In genomic region chr1:154418898-154419619, GRCh38 we compare ENCODE assay signal across 8 cellular contexts. TPM values are rescaled to one million over a fixed set of nuclear protein-coding genes. Genes with fewer than 3 reads are reported as not detected.
DNase-seq lines count a peak whose midpoint lies in the region; ATAC-seq and TF ChIP-seq lines count a peak whose summit lies in the region.

No MANE protein-coding gene starts in this region.

- H3K4me1 ChIP-seq in body of pancreas (peaks cover 71% of the 10 kb centered on the region), testis (peaks cover 44% of the 10 kb centered on the region)

- DNase-seq in T-helper 2 cell treated with Interferon-gamma antibody and Interleukin-4, amounts not matched to agents 5 μg/mL and 100 μg/mL, for 36 hours (ENCODE audit: low spot score), result no peak
- DNase-seq in T-helper 2 cell (no peak), body of pancreas (peak in 1 of 4 donors; percentile 33), memory B cell (ENCODE audit: low spot score in 2 of 2) (no peak), testis (no peak), ureter (ENCODE audit: low spot score) (no peak), A172 (ENCODE audit: low spot score) (no peak)

- TF ChIP-seq CTCF in body of pancreas (IDR thresholded peaks at IDR 0.05) (no peak), testis (IDR thresholded peaks at IDR 0.05) (no peak)

- 21% methylated on average over 5 of the region's 5 CpGs for WGBS in body of pancreas, 2 donors
- 54 to 56% methylated on average over 4 to 5 of the region's 5 CpGs for WGBS in testis, 2 donors

- H3K9me3 ChIP-seq in body of pancreas (no peaks in the 10 kb centered on the region), testis (no peaks in the 10 kb centered on the region)

- ATAC-seq in body of pancreas (peak; percentile 5), memory B cell (ENCODE audit: low read depth) (no peak), HG03521 (IDR thresholded peaks at IDR 0.05; ENCODE audit: unreplicated experiment) (no peak)

- H3K4me1 Mint-ChIP-seq in T-helper 2 cell treated with Interferon-gamma antibody and Interleukin-4, amounts not matched to agents 5 μg/mL and 100 μg/mL, for 36 hours (ENCODE audit: low read depth), result peaks cover 23% of the 10 kb centered on the region
- peaks cover 24% of the 10 kb centered on the region for H3K4me1 Mint-ChIP-seq in memory B cell

- H3K4me3 ChIP-seq in body of pancreas (no peak overlapping the region), testis (no peak overlapping the region)

- intact Hi-C loops in body of pancreas (cut with DNase I), result no loop called here
- intact Hi-C loops in testis (cut with DNase I; ENCODE audit: low total_unique reads), result no loop called here

- H3K36me3 Mint-ChIP-seq in T-helper 2 cell treated with Interferon-gamma antibody and Interleukin-4, amounts not matched to agents 5 μg/mL and 100 μg/mL, for 36 hours (ENCODE audit: low read depth), result no peaks in the 10 kb centered on the region
- no peaks in the 10 kb centered on the region for H3K36me3 Mint-ChIP-seq in memory B cell

- no peaks in the 10 kb centered on the region for H3K27me3 Mint-ChIP-seq in T-helper 2 cell treated with Interferon-gamma antibody and Interleukin-4, amounts not matched to agents 5 μg/mL and 100 μg/mL, for 36 hours (ENCODE audit: low read depth)
- H3K27me3 Mint-ChIP-seq in memory B cell, result no peaks in the 10 kb centered on the region

- peak overlapping the region; percentile 57 for H3K27ac Mint-ChIP-seq in T-helper 2 cell treated with Interferon-gamma antibody and Interleukin-4, amounts not matched to agents 5 μg/mL and 100 μg/mL, for 36 hours
- H3K27ac Mint-ChIP-seq in memory B cell, result peak overlapping the region; percentile 75

- TF ChIP-seq POLR2A in body of pancreas (IDR thresholded peaks at IDR 0.05) (no peak), testis (IDR thresholded peaks at IDR 0.05) (no peak)

- H3K9me3 Mint-ChIP-seq in T-helper 2 cell treated with Interferon-gamma antibody and Interleukin-4, amounts not matched to agents 5 μg/mL and 100 μg/mL, for 36 hours, result no peaks in the 10 kb centered on the region
- no peaks in the 10 kb centered on the region for H3K9me3 Mint-ChIP-seq in memory B cell

- peak overlapping the region; percentile 55 for H3K4me3 Mint-ChIP-seq in T-helper 2 cell treated with Interferon-gamma antibody and Interleukin-4, amounts not matched to agents 5 μg/mL and 100 μg/mL, for 36 hours
- H3K4me3 Mint-ChIP-seq in memory B cell, result no peak overlapping the region

- H3K27me3 ChIP-seq in body of pancreas, result no peaks in the 10 kb centered on the region
- no peaks in the 10 kb centered on the region for H3K27me3 ChIP-seq in testis

- H3K27ac ChIP-seq in body of pancreas (peak overlapping the region; percentile 95 to 99 (median 96)), testis (peak overlapping the region; percentile 61 to 74)

- H3K36me3 ChIP-seq in body of pancreas (replicated peaks in 1 of 2; ENCODE audit: insufficient read depth in 1 of 2, low read depth in 2 of 2) (no peaks in the 10 kb centered on the region), testis (ENCODE audit: low read depth, missing control alignments) (no peaks in the 10 kb centered on the region)

RNA-seq across cellular contexts. Expression of gene IL6R, which starts 13.9 kb away (rescaled TPM):
- total RNA-seq in body of pancreas (10 to 100 TPM in 1 of 2 donors, 1 to 10 TPM in 1; 5.9 to 13.5 TPM), testis (10 to 100 TPM; 25.0 to 29.7 TPM), ureter (12.5 TPM)
- polyA plus RNA-seq in testis (ENCODE audit: insufficient read depth, low read depth, low replicate concordance), result 8.5 TPM
- 2.4 and 4.5 TPM in 2 replicates for total RNA-seq in A172 (2014; rRNA removed; shearing (Covaris generic))
